Comparison of ENCODE assay signal across 8 cellular contexts in the genomic region with DNA sequence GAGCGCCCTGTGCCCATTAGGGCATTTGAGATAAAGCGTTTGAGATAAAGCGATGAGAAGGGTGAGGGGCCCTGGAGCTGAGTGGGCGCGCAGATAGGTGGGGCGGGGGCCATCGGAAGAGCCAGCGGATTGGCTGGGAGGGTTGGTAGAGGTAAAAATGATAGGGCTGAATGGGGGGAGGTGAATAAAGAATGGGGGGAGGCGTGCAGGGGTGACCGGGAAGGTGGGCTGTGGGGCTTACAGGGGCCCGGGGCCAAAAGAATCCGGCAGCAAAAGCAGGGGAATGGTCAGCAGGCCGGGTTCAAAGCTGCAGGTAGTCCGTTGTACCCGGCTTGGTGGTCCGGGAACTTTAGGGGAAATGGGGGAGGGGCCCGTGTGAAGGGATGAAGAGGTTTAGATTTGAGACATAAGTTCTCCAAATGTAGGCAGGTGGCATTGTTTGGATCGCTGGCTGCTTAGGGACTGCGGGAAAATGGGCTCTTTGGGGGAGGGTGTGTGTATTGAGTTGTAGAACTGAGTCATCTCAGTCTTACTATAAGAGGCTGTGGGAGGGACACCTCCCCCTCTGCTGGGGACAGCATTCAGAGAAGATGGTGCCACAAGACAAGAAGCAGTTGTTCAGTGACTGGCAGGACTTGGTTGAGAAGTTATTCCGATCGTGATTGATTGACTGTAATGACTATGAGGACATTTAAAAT. TPM values are rescaled to one million over a fixed set of nuclear protein-coding genes. Genes with fewer than 3 reads are reported as not detected.
A peak's percentile ranks its signal among the peaks of the same experiment; 100 is the strongest.
DNase-seq lines count a peak whose midpoint lies in the region; ATAC-seq and TF ChIP-seq lines count a peak whose summit lies in the region.

No MANE protein-coding gene starts in this region.

- H3K36me3 ChIP-seq in BJ (ENCODE audit: control insufficient read depth, insufficient read depth, low read length) (no peaks in the 10 kb centered on the region), kidney epithelial cell (ENCODE audit: control insufficient read depth, insufficient read depth, low read length) (no peaks in the 10 kb centered on the region)

- CTCF ChIA-PET in BJ (lab: Yijun Ruan, JAX), result interaction anchor here (1.0 kb wide), 3 partner anchors 23 to 169 kb away, joined by 3 to 4 read pairs (median 4); no protein-coding TSS in a partner anchor

- POLR2A ChIA-PET in BJ (lab: Charles Lee), result interaction anchor here (0.5 to 1.2 kb wide), 4 partner anchors 15 to 176 kb away, joined by 3 to 14 read pairs (median 6); no protein-coding TSS in a partner anchor

- no peak for DNase-seq in BJ (ENCODE audit: low read depth)
- peak; percentile 58 for DNase-seq in GM19240 (ENCODE audit: insufficient read length, low spot score)
- peak in 71 of 76 experiments; percentile 8 to 87 (median 62) for DNase-seq in HUDEP-2 (lab: John Stamatoyannopoulos, UW; ENCODE audit: unreplicated experiment in 76 of 76)
- peak in 4 of 5 experiments; percentile 48 to 96 (median 51) for DNase-seq in T-helper 2 cell
- peak; percentile 55 for DNase-seq in astrocyte of the hippocampus (ENCODE audit: low read depth, low spot score)
- no peak for DNase-seq in kidney epithelial cell (ENCODE audit: low read depth)
- DNase-seq in stimulated activated CD4-positive, alpha-beta T cell treated with anti-CD3 and anti-CD28 coated beads, Interleukin-1b, Interleukin-23, amount 100 ng/mL, for 48 hours, result peak; percentile 79

- H3K4me3 ChIP-seq in BJ (ENCODE audit: low read depth, low read length) (peak overlapping the region; percentile 96), kidney epithelial cell (ENCODE audit: low read depth, low read length) (peak overlapping the region; percentile 85)

- 0 out of 2 replicates have a peak, but pooled peaks cover 2% of the 10 kb centered on the region for H3K27me3 ChIP-seq in BJ (ENCODE audit: control insufficient read depth, insufficient read depth, low read length)
- H3K27me3 ChIP-seq in kidney epithelial cell (ENCODE audit: control insufficient read depth, insufficient read depth, low read length), result no peaks in the 10 kb centered on the region

- no peak for ATAC-seq in GM21367 (IDR thresholded peaks at IDR 0.05; ENCODE audit: unreplicated experiment)

- no peak for TF ChIP-seq CTCF in BJ (IDR thresholded peaks at IDR 0.05; ENCODE audit: insufficient read depth, low read depth, low read length)
- TF ChIP-seq CTCF in kidney epithelial cell (IDR thresholded peaks at IDR 0.05; ENCODE audit: insufficient read depth, low read length, poor library complexity, severe bottlenecking), result no peak

RNA-seq across cellular contexts. Expression of a gene that starts 0.6 kb away (rescaled TPM):
- polyA plus RNA-seq in BJ (2011; rRNA removed), result 1.2 and 1.5 TPM in 2 replicates
- 2.1 and 2.5 TPM in 2 replicates for polyA minus RNA-seq in BJ (2011; rRNA and poly(A)+ RNA removed)
- 13.1 and 13.4 TPM in 2 replicates for total RNA-seq in kidney epithelial cell

Comparison
In these comparisons a context has a peak if more than half of its experiments do, and no peak if none do; other contexts are left out.
1. DNase-seq: peak in GM19240 (single experiment), HUDEP-2 (71 of 76), T-helper 2 cell (4 of 5), astrocyte of the hippocampus (single experiment) and stimulated activated CD4-positive, alpha-beta T cell treated with anti-CD3 and anti-CD28 coated beads, Interleukin-1b, Interleukin-23, amount 100 ng/mL, for 48 hours (single experiment); none in BJ (single experiment) and kidney epithelial cell (single experiment).